In genomic region chr6:76742919-76743318, GRCh38 we compare ENCODE assay signal across 23 cellular contexts.
DNase-seq lines count a peak whose midpoint lies in the region; ATAC-seq and TF ChIP-seq lines count a peak whose summit lies in the region.
"Had no signal": no experiment of that assay in that cellular context is flagged by ENCODE, and none has a peak within 500 bp of the region (broad histone marks: within the 10 kb centered on the region; RNA-seq: fewer than 3 reads in every experiment).

No MANE protein-coding gene starts in this region.

- H3K36me3 ChIP-seq in brain microvascular endothelial cell (replicated peaks) (no peaks in the 10 kb centered on the region), smooth muscle cell (ENCODE audit: low read depth) (no peaks in the 10 kb centered on the region)
- H3K36me3 ChIP-seq: BE2C, HAP-1, SJSA1 had no signal

- in situ Hi-C loops in brain microvascular endothelial cell (cut with HindIII; ENCODE audit: low pct_ligation_motif_present, low sequenced_read_pairs) = no loop called here

- H3K27ac ChIP-seq in brain microvascular endothelial cell = no peak overlapping the region
- H3K27ac ChIP-seq in smooth muscle cell (ENCODE audit: low read depth) = no peak overlapping the region
- H3K27ac ChIP-seq: SJSA1 had no signal

- DNase-seq in A172 (ENCODE audit: low spot score) (peak; percentile 25), HT1080 (ENCODE audit: low read depth) (peak; percentile 45), brain microvascular endothelial cell (peak; percentile 72), fibroblast of villous mesenchyme (ENCODE audit: low read depth) (peak; percentile 1), smooth muscle cell (lab: John Stamatoyannopoulos, UW; ENCODE audit: unreplicated experiment) (no peak), activated gamma-delta T cell treated with Interleukin-2 at 50 U/mL for 16 hours (no peak), T-helper 9 cell (no peak)
- DNase-seq: 8988T; BE2C; DMS 273 treated with DMSO at 0.1 percent for 48 hours; DMS79 treated with DMSO at 0.1 percent for 48 hours; KBM-7; NCI-H1105 treated with DMSO at 0.1 percent for 48 hours; NCI-H2029 treated with DMSO at 0.1 percent for 48 hours; NCI-H226; NCI-H524; NCI-H774; NK-92 treated with Interleukin-12 subunit alpha and Interleukin-12 subunit beta, amount 100 ng/mL, for 24 hours had no signal

- no peaks in the 10 kb centered on the region for H3K79me2 ChIP-seq in smooth muscle cell (ENCODE audit: low read depth)

- no peak overlapping the region for H2AFZ ChIP-seq in smooth muscle cell (ENCODE audit: low read depth)
- H2AFZ ChIP-seq: GM23338 had no signal

- no peaks in the 10 kb centered on the region for H4K20me1 ChIP-seq in smooth muscle cell (ENCODE audit: low read depth)

- no peak for ATAC-seq in SK-N-SH treated with all-trans-retinoic acid at 6 μM for 48 hours
- ATAC-seq: GM23338, Right ventricle myocardium inferior had no signal

- H3K9ac ChIP-seq in smooth muscle cell (ENCODE audit: low read depth) = no peak overlapping the region

- H3F3A ChIP-seq in smooth muscle cell (ENCODE audit: low read depth) = no peaks in the 10 kb centered on the region

- no peak overlapping the region for H3K4me2 ChIP-seq in smooth muscle cell
- H3K4me2 ChIP-seq: GM23338 had no signal

- H3K4me1 ChIP-seq in smooth muscle cell (ENCODE audit: low read depth) = no peaks in the 10 kb centered on the region
- H3K4me1 ChIP-seq: BE2C, HAP-1, SJSA1 had no signal

- H3K27me3 ChIP-seq in brain microvascular endothelial cell (replicated peaks) (no peaks in the 10 kb centered on the region), smooth muscle cell (ENCODE audit: low read depth) (no peaks in the 10 kb centered on the region)
- H3K27me3 ChIP-seq: BE2C, SJSA1 had no signal

- H3K4me3 ChIP-seq in brain microvascular endothelial cell (ENCODE audit: low read depth, low read length) (no peak overlapping the region), fibroblast of villous mesenchyme (ENCODE audit: low read depth, low read length) (no peak overlapping the region), smooth muscle cell (no peak overlapping the region)
- H3K4me3 ChIP-seq: GM23338, HAP-1, SJSA1 had no signal

- WGBS in smooth muscle cell (ENCODE audit: low lambda C conversion rate) = 49% methylated on average over 2 of the region's 2 CpGs

- TF ChIP-seq CTCF in brain microvascular endothelial cell (IDR thresholded peaks at IDR 0.05; ENCODE audit: low read depth, low read length, missing control alignments) (no peak), fibroblast of villous mesenchyme (IDR thresholded peaks at IDR 0.05; ENCODE audit: insufficient read depth, low read depth, low read length) (no peak), smooth muscle cell (IDR thresholded peaks at IDR 0.05; ENCODE audit: borderline replicate concordance, insufficient read depth, poor library complexity, severe bottlenecking) (no peak)

- H3K9me3 ChIP-seq in smooth muscle cell (replicated peaks; ENCODE audit: low read depth) = no peaks in the 10 kb centered on the region
- H3K9me3 ChIP-seq: BE2C, HAP-1, SJSA1 had no signal

TF ChIP-seq in SK-N-SH treated with all-trans-retinoic acid at 6 μM for 48 hours, 23 proteins besides CTCF, POLR2A, EP300 and RAD21:
- TF ChIP-seq TSHZ2 (CRISPR knock-in tag; IDR thresholded peaks at IDR 0.05) (no peak), ZNF8 (CRISPR knock-in tag; IDR thresholded peaks at IDR 0.05) (no peak), OSR1 (CRISPR knock-in tag; IDR thresholded peaks at IDR 0.05) (no peak), CSDC2 (CRISPR knock-in tag; IDR thresholded peaks at IDR 0.05) (no peak), RARB (CRISPR knock-in tag; IDR thresholded peaks at IDR 0.05) (no peak), SNAI2 (CRISPR knock-in tag; IDR thresholded peaks at IDR 0.05) (no peak), ZNF565 (CRISPR knock-in tag; conservative IDR thresholded peaks at IDR 0.05; ENCODE audit: low read depth) (no peak), CSRNP3 (CRISPR knock-in tag; IDR thresholded peaks at IDR 0.05) (no peak), ZC3H10 (CRISPR knock-in tag; IDR thresholded peaks at IDR 0.05) (no peak)
- TF ChIP-seq, protein P1, sequence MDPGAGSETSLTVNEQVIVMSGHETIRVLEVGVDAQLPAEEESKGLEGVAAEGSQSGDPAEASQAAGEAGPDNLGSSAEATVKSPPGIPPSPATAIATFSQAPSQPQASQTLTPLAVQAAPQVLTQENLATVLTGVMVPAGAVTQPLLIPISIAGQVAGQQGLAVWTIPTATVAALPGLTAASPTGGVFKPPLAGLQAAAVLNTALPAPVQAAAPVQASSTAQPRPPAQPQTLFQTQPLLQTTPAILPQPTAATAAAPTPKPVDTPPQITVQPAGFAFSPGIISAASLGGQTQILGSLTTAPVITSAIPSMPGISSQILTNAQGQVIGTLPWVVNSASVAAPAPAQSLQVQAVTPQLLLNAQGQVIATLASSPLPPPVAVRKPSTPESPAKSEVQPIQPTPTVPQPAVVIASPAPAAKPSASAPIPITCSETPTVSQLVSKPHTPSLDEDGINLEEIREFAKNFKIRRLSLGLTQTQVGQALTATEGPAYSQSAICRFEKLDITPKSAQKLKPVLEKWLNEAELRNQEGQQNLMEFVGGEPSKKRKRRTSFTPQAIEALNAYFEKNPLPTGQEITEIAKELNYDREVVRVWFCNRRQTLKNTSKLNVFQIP (CRISPR knock-in tag; IDR thresholded peaks at IDR 0.05; ENCODE audit: borderline replicate concordance, low read depth) = no peak
- TF ChIP-seq, protein P2, sequence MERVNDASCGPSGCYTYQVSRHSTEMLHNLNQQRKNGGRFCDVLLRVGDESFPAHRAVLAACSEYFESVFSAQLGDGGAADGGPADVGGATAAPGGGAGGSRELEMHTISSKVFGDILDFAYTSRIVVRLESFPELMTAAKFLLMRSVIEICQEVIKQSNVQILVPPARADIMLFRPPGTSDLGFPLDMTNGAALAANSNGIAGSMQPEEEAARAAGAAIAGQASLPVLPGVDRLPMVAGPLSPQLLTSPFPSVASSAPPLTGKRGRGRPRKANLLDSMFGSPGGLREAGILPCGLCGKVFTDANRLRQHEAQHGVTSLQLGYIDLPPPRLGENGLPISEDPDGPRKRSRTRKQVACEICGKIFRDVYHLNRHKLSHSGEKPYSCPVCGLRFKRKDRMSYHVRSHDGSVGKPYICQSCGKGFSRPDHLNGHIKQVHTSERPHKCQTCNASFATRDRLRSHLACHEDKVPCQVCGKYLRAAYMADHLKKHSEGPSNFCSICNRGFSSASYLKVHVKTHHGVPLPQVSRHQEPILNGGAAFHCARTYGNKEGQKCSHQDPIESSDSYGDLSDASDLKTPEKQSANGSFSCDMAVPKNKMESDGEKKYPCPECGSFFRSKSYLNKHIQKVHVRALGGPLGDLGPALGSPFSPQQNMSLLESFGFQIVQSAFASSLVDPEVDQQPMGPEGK (CRISPR knock-in tag; IDR thresholded peaks at IDR 0.05; ENCODE audit: borderline replicate concordance) = no peak

Comparison
In these comparisons a context has a peak if more than half of its experiments do, and no peak if none do; other contexts are left out.
1. DNase-seq: peak in A172 (single experiment), HT1080 (single experiment), brain microvascular endothelial cell (single experiment) and fibroblast of villous mesenchyme (single experiment); none in smooth muscle cell (single experiment), activated gamma-delta T cell treated with Interleukin-2 at 50 U/mL for 16 hours (single experiment) and T-helper 9 cell (single experiment).